19 cellular contexts compared by ENCODE assay signal in genomic region chr16:55575621-55576020, GRCh38. TPM values are rescaled to one million over a fixed set of nuclear protein-coding genes. Genes with fewer than 3 reads are reported as not detected.
"Had no signal": no experiment of that assay in that cellular context is flagged by ENCODE, and none has a peak within 500 bp of the region (broad histone marks: within the 10 kb centered on the region; RNA-seq: fewer than 3 reads in every experiment).

No MANE protein-coding gene starts in this region.

- DNase-seq: KBM-7, NCI-H1048, NCI-H1105, NCI-H1417, NCI-H1436 treated with DMSO at 0.1 percent for 48 hours, NCI-H1694, NCI-H187 treated with DMSO at 0.1 percent for 48 hours, NCI-H2029 treated with DMSO at 0.1 percent for 48 hours, NCI-H2171 treated with DMSO at 0.1 percent for 48 hours, NCI-H345, NCI-H524, NCI-H69, NCI-H774, RPMI8226, SHP77, SK-N-SH, SW 1271 had no signal

- H3K4me2 ChIP-seq: SK-N-SH had no signal

- H3K9me2 ChIP-seq: SK-N-SH had no signal

- H3K9ac ChIP-seq: SK-N-SH had no signal

- H3K9me3 ChIP-seq: SK-N-SH had no signal

RNA-seq across cellular contexts. Expression of gene CAPNS2, which starts 9.1 kb away (rescaled TPM):
- total RNA-seq: LHCN-M2, NCI-H460 had no signal
